Comparison of ENCODE assay signal across 8 cellular contexts in genomic region chr1:21302747-21303715, GRCh38. TPM values are rescaled to one million over a fixed set of nuclear protein-coding genes. Genes with fewer than 3 reads are reported as not detected.
DNase-seq lines count a peak whose midpoint lies in the region; ATAC-seq and TF ChIP-seq lines count a peak whose summit lies in the region.

No MANE protein-coding gene starts in this region.

- H3K4me3 ChIP-seq in body of pancreas: no peak overlapping the region

- ATAC-seq in body of pancreas (no peak), HG03135 (IDR thresholded peaks at IDR 0.05; ENCODE audit: unreplicated experiment) (no peak), GM21381 (IDR thresholded peaks at IDR 0.05; ENCODE audit: unreplicated experiment) (no peak)

- peaks cover 48% of the 10 kb centered on the region for H3K4me1 ChIP-seq in body of pancreas

- peak overlapping the region in 2 of 4 donors; percentile 0 to 12 for H3K27ac ChIP-seq in body of pancreas

- no peaks in the 10 kb centered on the region for H3K9me3 ChIP-seq in body of pancreas

- no peaks in the 10 kb centered on the region for H3K27me3 ChIP-seq in body of pancreas

- no peaks in the 10 kb centered on the region for H3K36me3 ChIP-seq in body of pancreas (replicated peaks in 1 of 2; ENCODE audit: insufficient read depth in 1 of 2, low read depth in 2 of 2)

- TF ChIP-seq POLR2A in body of pancreas (IDR thresholded peaks at IDR 0.05): no peak

- 27 to 55% methylated on average over 4 to 11 of the region's 11 CpGs for WGBS in body of pancreas, 2 donors

- peak in 4 of 7 experiments; percentile 14 to 34 (median 32) for TF ChIP-seq CTCF in body of pancreas (IDR thresholded peaks at IDR 0.05)
- no peak for TF ChIP-seq CTCF in GM13976 (IDR thresholded peaks at IDR 0.05; ENCODE audit: borderline replicate concordance, control extremely low read depth, extremely low read depth, insufficient read depth, missing control alignments)

- in situ Hi-C loops in GM13976 (cut with MboI; ENCODE audit: low sequenced_read_pairs, unreplicated experiment): no loop called here

- intact Hi-C loops in body of pancreas (cut with DNase I): no loop called here

- DNase-seq in A172 (ENCODE audit: low spot score) (peak; percentile 63), HCEC 1CT (peak; percentile 97), body of pancreas (no peak), kidney tubule cell (ENCODE audit: low spot score) (peak; percentile 40), GM13976 (ENCODE audit: low spot score) (no peak), occipital lobe (lab: John Stamatoyannopoulos, UW) (no peak)

RNA-seq across cellular contexts. Expression of gene ECE1, which starts 12.8 kb away (rescaled TPM):
- total RNA-seq in A172 (2014; rRNA removed; shearing (Covaris generic)): 65.8 and 66.3 TPM in 2 replicates
- total RNA-seq in body of pancreas (10 to 100 TPM; 79.1 to 83.3 TPM), occipital lobe (9.5 TPM)

Comparison
In these comparisons a context has a peak if more than half of its experiments do, and no peak if none do; other contexts are left out.
1. DNase-seq: peak in A172 (single experiment), HCEC 1CT (single experiment) and kidney tubule cell (single experiment); none in body of pancreas (0 of 4), GM13976 (single experiment) and occipital lobe (single experiment).